ENCODE assay signal across 20 cellular contexts in genomic region chr16:78146807-78147206, GRCh38. TPM values are rescaled to one million over a fixed set of nuclear protein-coding genes. Genes with fewer than 3 reads are reported as not detected.
DNase-seq lines count a peak whose midpoint lies in the region; ATAC-seq, FAIRE-seq and TF ChIP-seq lines count a peak whose summit lies in the region.
"Had no signal": no experiment of that assay in that cellular context is flagged by ENCODE, and none has a peak within 500 bp of the region (broad histone marks: within the 10 kb centered on the region; RNA-seq: fewer than 3 reads in every experiment).

No MANE protein-coding gene starts in this region.

- in situ Hi-C loops in IMR-90 (cut with MboI; ENCODE audit: low sequenced_read_pairs), result no loop called here

- H3K4me2 ChIP-seq in A549 (no peak overlapping the region), IMR-90 (ENCODE audit: low read depth, low read length) (no peak overlapping the region)

- H4K20me1 ChIP-seq in IMR-90 (ENCODE audit: insufficient read depth, low read length), result no peaks in the 10 kb centered on the region

- no peak overlapping the region for H3K23ac ChIP-seq in IMR-90 (ENCODE audit: low read depth, low read length)

- H3K18ac ChIP-seq in IMR-90 (ENCODE audit: low read depth, low read length), result no peak overlapping the region

- POLR2A ChIA-PET in A549 (lab: Yijun Ruan, JAX), result no interaction called here
- POLR2A ChIA-PET in IMR-90 (lab: Charles Lee; ENCODE audit: unreplicated experiment), result no interaction called here

- WGBS in A549 (ENCODE audit: missing lambda C conversion rate), result 88% methylated on average over 5 of the region's 5 CpGs
- WGBS in IMR-90 (ENCODE audit: extremely low coverage in 2 of 2, insufficient read length in 1 of 2), 2 experiments, result 75% methylated on average over 2 of the region's 5 CpGs; no CpG with 5 or more reads in 1 of the 2 experiments

- H2BK20ac ChIP-seq in IMR-90 (ENCODE audit: low read depth, low read length), result no peak overlapping the region

- DNase-seq in A549 (ENCODE audit: low read depth in 1 of 2, low spot score in 1 of 2), result no peak
- DNase-seq in IMR-90, result no peak
- no peak for DNase-seq in osteocyte (ENCODE audit: extremely low spot score, unreplicated experiment)
- no peak for DNase-seq in NCI-H82 (lab: John Stamatoyannopoulos, UW)
- DNase-seq: ACHN; BE2C; C1 segment of cervical spinal cord; CD4-positive, CD25-positive, alpha-beta regulatory T cell; CD8-positive, alpha-beta memory T cell; COR-L47; DMS 273 treated with DMSO at 0.1 percent for 48 hours; DMS79; GF-D8; GOT3; H7; HFFc6 had no signal

- no TSS peak for BruUV-seq in IMR-90 (replicated peaks; lab: Mats Ljungman, UMichigan)

- H2AK5ac ChIP-seq in IMR-90 (ENCODE audit: low read depth, low read length), result no peak overlapping the region

- H3K9me3 ChIP-seq in A549, result no peaks in the 10 kb centered on the region
- no peaks in the 10 kb centered on the region for H3K9me3 ChIP-seq in IMR-90 (ENCODE audit: control insufficient read depth, insufficient read depth, low read length)
- H3K9me3 ChIP-seq: BE2C had no signal

- no peaks in the 10 kb centered on the region for H3K36me3 ChIP-seq in IMR-90 (ENCODE audit: control insufficient read depth, insufficient read depth, low read length)
- H3K36me3 ChIP-seq: BE2C had no signal

- TF ChIP-seq RAD21 in A549 (conservative IDR thresholded peaks at IDR 0.05 in 1 of 2, IDR thresholded peaks at IDR 0.05 in 1 of 2), result no peak
- TF ChIP-seq RAD21 in IMR-90 (IDR thresholded peaks at IDR 0.05; ENCODE audit: low read length), result no peak

- H2AFZ ChIP-seq in IMR-90 (replicated peaks; ENCODE audit: low read length, poor library complexity), result no peak overlapping the region

- H3K27ac Mint-ChIP-seq in osteocyte (ENCODE audit: unreplicated experiment), result peak overlapping the region; percentile 31
- H3K27ac Mint-ChIP-seq: CD4-positive, CD25-positive, alpha-beta regulatory T cell; HFFc6 had no signal

- H3K14ac ChIP-seq in IMR-90 (replicated peaks; ENCODE audit: low read depth, low read length), result no peak overlapping the region

- dilution Hi-C loops in IMR-90 (cut with HindIII; ENCODE audit: low sequenced_read_pairs, unreplicated experiment), result no loop called here

- no peak overlapping the region for H3K4me3 Mint-ChIP-seq in osteocyte (ENCODE audit: unreplicated experiment)
- H3K4me3 Mint-ChIP-seq: CD4-positive, CD25-positive, alpha-beta regulatory T cell; CD8-positive, alpha-beta memory T cell; HFFc6 had no signal

- H3K4ac ChIP-seq in IMR-90 (ENCODE audit: low read depth, low read length), result no peak overlapping the region

- intact Hi-C loops in IMR-90 (cut with micrococcal nuclease), result no loop called here

- FAIRE-seq in A549 (lab: Jason Lieb, UNC), result no peak
- peak; percentile 4 for FAIRE-seq in endometrium (lab: Jason Lieb, UNC)
- FAIRE-seq: HTR-8/SVneo had no signal

- H3K4me3 ChIP-seq in A549 (no peak overlapping the region), IMR-90 (ENCODE audit: insufficient read depth, low read depth, low read length) (no peak overlapping the region)

- H4K91ac ChIP-seq in IMR-90 (ENCODE audit: insufficient read depth, low read depth, low read length), result no peak overlapping the region

- TF ChIP-seq CTCF in A549 (IDR thresholded peaks at IDR 0.05), result no peak
- TF ChIP-seq CTCF in IMR-90 (conservative IDR thresholded peaks at IDR 0.05; ENCODE audit: low read depth, low read length), result no peak
- no peak for TF ChIP-seq CTCF in osteocyte (IDR thresholded peaks at IDR 0.05)

- H3K27ac ChIP-seq in A549 (no peak overlapping the region), IMR-90 (ENCODE audit: insufficient read depth, low read length) (no peak overlapping the region)

- H3K4me1 ChIP-seq in A549, result no peaks in the 10 kb centered on the region
- no peaks in the 10 kb centered on the region for H3K4me1 ChIP-seq in IMR-90 (ENCODE audit: control insufficient read depth, insufficient read depth, low read length)
- H3K4me1 ChIP-seq: BE2C had no signal

- no peaks in the 10 kb centered on the region for H3K27me3 Mint-ChIP-seq in osteocyte (ENCODE audit: unreplicated experiment)
- H3K27me3 Mint-ChIP-seq: CD4-positive, CD25-positive, alpha-beta regulatory T cell; CD8-positive, alpha-beta memory T cell had no signal

- H3K9ac ChIP-seq in IMR-90 (ENCODE audit: low read depth, low read length), result no peak overlapping the region

- peaks cover 36% of the 10 kb centered on the region for H3K4me1 Mint-ChIP-seq in osteocyte (ENCODE audit: unreplicated experiment)
- H3K4me1 Mint-ChIP-seq: CD8-positive, alpha-beta memory T cell had no signal

- no peak overlapping the region for H4K8ac ChIP-seq in IMR-90 (ENCODE audit: low read depth in 2 of 2, low read length in 2 of 2)

- no peak overlapping the region for H2BK15ac ChIP-seq in IMR-90 (ENCODE audit: low read depth, low read length)

- H3K27me3 ChIP-seq in IMR-90 (ENCODE audit: control insufficient read depth, insufficient read depth, low read length), result no peaks in the 10 kb centered on the region
- H3K27me3 ChIP-seq: BE2C had no signal

- H3K36me3 Mint-ChIP-seq in osteocyte (ENCODE audit: unreplicated experiment), result no peaks in the 10 kb centered on the region

- H2AK9ac ChIP-seq in IMR-90 (replicated peaks; ENCODE audit: low read depth, low read length, poor library complexity), result no peak overlapping the region

- H3K79me1 ChIP-seq in IMR-90 (ENCODE audit: low read depth in 1 of 2, low read length in 2 of 2), result no peaks in the 10 kb centered on the region

- no peak for TF ChIP-seq EP300 in A549 (IDR thresholded peaks at IDR 0.05)

- ATAC-seq in A549 (no peak), IMR-90 (ENCODE audit: low read depth) (no peak), HG03460 (IDR thresholded peaks at IDR 0.05; ENCODE audit: unreplicated experiment) (no peak)
- ATAC-seq: HCT116 had no signal

- CTCF ChIA-PET in A549 (lab: Yijun Ruan, JAX), result no interaction called here
- CTCF ChIA-PET in IMR-90 (lab: Yijun Ruan, JAX), result no interaction called here

- TF ChIP-seq POLR2A in A549 (IDR thresholded peaks at IDR 0.05; ENCODE audit: low read length), result no peak
- TF ChIP-seq POLR2A in IMR-90 (IDR thresholded peaks at IDR 0.05; ENCODE audit: low read depth, low read length), result no peak

- no peak overlapping the region for H2BK120ac ChIP-seq in IMR-90 (ENCODE audit: low read depth, low read length)

- H3K56ac ChIP-seq in IMR-90 (ENCODE audit: extremely low read depth, insufficient read depth, low read length), result no peak overlapping the region

- no peak overlapping the region for H4K5ac ChIP-seq in IMR-90 (ENCODE audit: low read depth, low read length)

- no peaks in the 10 kb centered on the region for H3K9me1 ChIP-seq in IMR-90 (ENCODE audit: insufficient read depth, low read length)

- no peaks in the 10 kb centered on the region for H3K9me3 Mint-ChIP-seq in osteocyte (ENCODE audit: unreplicated experiment)
- H3K9me3 Mint-ChIP-seq: CD8-positive, alpha-beta memory T cell had no signal

- H2BK5ac ChIP-seq in IMR-90 (ENCODE audit: low read depth, low read length, poor library complexity, severe bottlenecking), result no peak overlapping the region

TF ChIP-seq in A549, 52 proteins besides CTCF, POLR2A, EP300 and RAD21:
- TF ChIP-seq ZSCAN20 (CRISPR knock-in tag; IDR thresholded peaks at IDR 0.05) (no peak), FOXS1 (CRISPR knock-in tag; IDR thresholded peaks at IDR 0.05) (no peak), MAFK (IDR thresholded peaks at IDR 0.05; ENCODE audit: partially characterized antibody) (peak; percentile 50), KDM1A (IDR thresholded peaks at IDR 0.05; ENCODE audit: low read depth) (no peak), USF2 (IDR thresholded peaks at IDR 0.05) (no peak), HOXB13 (CRISPR knock-in tag; IDR thresholded peaks at IDR 0.05; ENCODE audit: low read depth) (no peak)

TF ChIP-seq in IMR-90, 13 proteins besides CTCF, POLR2A, EP300 and RAD21:
- TF ChIP-seq NFE2L2 (IDR thresholded peaks at IDR 0.05; ENCODE audit: low read depth, low read length), result no peak
- no peak for TF ChIP-seq USF2 (IDR thresholded peaks at IDR 0.05; ENCODE audit: low read depth, low read length)
- TF ChIP-seq MAFK (IDR thresholded peaks at IDR 0.05; ENCODE audit: low read depth, low read length), result peak; percentile 58
- TF ChIP-seq MXI1 (IDR thresholded peaks at IDR 0.05; ENCODE audit: borderline replicate concordance, low read depth, low read length), result no peak
- no peak for TF ChIP-seq BHLHE40 (IDR thresholded peaks at IDR 0.05; ENCODE audit: low read depth, low read length)

RNA-seq across cellular contexts. Expression of gene WWOX, which starts 47.4 kb away (rescaled TPM):
- polyA plus RNA-seq in A549 (2011; rRNA removed) (12.9 and 16.0 TPM in 2 replicates), A549 (2017; fragmentation: RNase III; extraction: RNeasy Plus Mini Kit Qiagen cat#74134 plus additional on column Dnase treatment) (17.2 to 18.3 TPM (median 17.5 TPM) in 3 replicates), IMR-90 (2012; rRNA removed) (2.7 and 3.2 TPM in 2 replicates)
- polyA plus RNA-seq in A549 (2012; cell fraction: cytosol; rRNA removed), result 12.2 and 13.7 TPM in 2 replicates
- polyA plus RNA-seq in A549 (2012; cell fraction: nucleus; rRNA removed), result 6.6 and 13.1 TPM in 2 replicates
- 16.0 and 23.9 TPM in 2 replicates for polyA minus RNA-seq in A549 (2011; rRNA and poly(A)+ RNA removed)
- total RNA-seq in IMR-90 (2012; rRNA removed) (5.4 and 8.9 TPM in 2 replicates), osteocyte (28.2 and 29.7 TPM in 2 replicates)
- polyA plus RNA-seq in IMR-90 (2012; cell fraction: cytosol; rRNA removed), result 3.3 and 3.9 TPM in 2 replicates
- 3.7 and 7.0 TPM in 2 replicates for polyA plus RNA-seq in IMR-90 (2012; cell fraction: nucleus; rRNA removed; ENCODE audit: low replicate concordance)
